In genomic region chr1:9639190-9639589, GRCh38 we compare ENCODE assay signal across 1 cellular context.
TF ChIP-seq lines count a peak whose summit lies in the region.

No MANE protein-coding gene starts in this region.

TF ChIP-seq in GM12878, 131 proteins besides CTCF, POLR2A, EP300 and RAD21:
- TF ChIP-seq RUNX3 (IDR thresholded peaks at IDR 0.05; ENCODE audit: low read length): 0 out of 2 replicates have a peak, but pooled peaks have one; percentile 12
- no peak for TF ChIP-seq JUND (IDR thresholded peaks at IDR 0.05; ENCODE audit: low read depth, low read length)
